8 cellular contexts compared by ENCODE assay signal in genomic region chr16:49859139-49859947, GRCh38. TPM values are rescaled to one million over a fixed set of nuclear protein-coding genes. Genes with fewer than 3 reads are reported as not detected.
DNase-seq lines count a peak whose midpoint lies in the region; ATAC-seq and TF ChIP-seq lines count a peak whose summit lies in the region.

No MANE protein-coding gene starts in this region.

- H3K4me3 Mint-ChIP-seq in CD8-positive, alpha-beta memory T cell: peak overlapping the region; percentile 45 to 75 (median 65)
- H3K4me3 Mint-ChIP-seq in glutamatergic neuron (ENCODE audit: unreplicated experiment): peak overlapping the region; percentile 79

- peak; percentile 59 for TF ChIP-seq POLR2A in ovary (IDR thresholded peaks at IDR 0.05)

- TF ChIP-seq EP300 in ovary (IDR thresholded peaks at IDR 0.05): no peak

- CTCF ChIA-PET in CD8-positive, alpha-beta memory T cell (lab: Charles Lee): no interaction called here

- no peak for ATAC-seq in GM21360 (IDR thresholded peaks at IDR 0.05; ENCODE audit: unreplicated experiment)
- no peak for ATAC-seq in GM21825 (IDR thresholded peaks at IDR 0.05; ENCODE audit: unreplicated experiment)

- H3K4me1 ChIP-seq in CD8-positive, alpha-beta memory T cell (ENCODE audit: insufficient read depth, low read length): no peaks in the 10 kb centered on the region
- H3K4me1 ChIP-seq in SJCRH30: peaks cover 10% of the 10 kb centered on the region
- H3K4me1 ChIP-seq in ovary (ENCODE audit: insufficient read depth): no peaks in the 10 kb centered on the region

- H3K4me3 ChIP-seq in CD8-positive, alpha-beta memory T cell (ENCODE audit: low read length): no peak overlapping the region
- H3K4me3 ChIP-seq in SJCRH30 (peak overlapping the region; percentile 96), ovary (peak overlapping the region; percentile 85)

- DNase-seq in CD8-positive, alpha-beta memory T cell: no peak
- DNase-seq in SJCRH30: peak; percentile 74 to 75
- peak; percentile 45 for DNase-seq in glutamatergic neuron
- peak; percentile 79 to 85 (median 83) for DNase-seq in ovary
- DNase-seq in NCI-H128 (lab: John Stamatoyannopoulos, UW; ENCODE audit: unreplicated experiment): no peak
- no peak for DNase-seq in OCI-M1 (lab: John Stamatoyannopoulos, UW)

- no peaks in the 10 kb centered on the region for H3K9me3 Mint-ChIP-seq in CD8-positive, alpha-beta memory T cell
- peaks cover 10% of the 10 kb centered on the region for H3K9me3 Mint-ChIP-seq in glutamatergic neuron (ENCODE audit: unreplicated experiment)

- H3K27ac Mint-ChIP-seq in CD8-positive, alpha-beta memory T cell: peak overlapping the region in 2 of 8 donors; percentile 10 to 34
- H3K27ac Mint-ChIP-seq in glutamatergic neuron (ENCODE audit: unreplicated experiment): peak overlapping the region; percentile 60

- H3K9me3 ChIP-seq in CD8-positive, alpha-beta memory T cell (ENCODE audit: low read length): no peaks in the 10 kb centered on the region
- H3K9me3 ChIP-seq in SJCRH30 (replicated peaks): no peaks in the 10 kb centered on the region
- H3K9me3 ChIP-seq in ovary: no peaks in the 10 kb centered on the region

- no peak overlapping the region for H3K27ac ChIP-seq in CD8-positive, alpha-beta memory T cell (ENCODE audit: low read depth, low read length)
- H3K27ac ChIP-seq in SJCRH30 (peak overlapping the region; percentile 73), ovary (peak overlapping the region; percentile 94 to 95)

- intact Hi-C loops in ovary (cut with DNase I): loop anchor here in 2 of 4 donors (5.0 to 10.0 kb wide), 5 partner anchors 75 to 367 kb away; no protein-coding TSS in a partner anchor

- H3K36me3 Mint-ChIP-seq in CD8-positive, alpha-beta memory T cell: no peaks in the 10 kb centered on the region
- no peaks in the 10 kb centered on the region for H3K36me3 Mint-ChIP-seq in glutamatergic neuron (ENCODE audit: unreplicated experiment)

- POLR2A ChIA-PET in CD8-positive, alpha-beta memory T cell (lab: Charles Lee): no interaction called here

- H3K27me3 ChIP-seq in CD8-positive, alpha-beta memory T cell (ENCODE audit: insufficient read depth, low read length, poor library complexity, severe bottlenecking): peaks cover 9% of the 10 kb centered on the region
- H3K27me3 ChIP-seq in SJCRH30 (no peaks in the 10 kb centered on the region), ovary (no peaks in the 10 kb centered on the region)

- WGBS in ovary, 3 donors: 2 to 3% (median 2%) methylated on average over 28 of the region's 28 CpGs

- peaks cover 5 to 24% (median 13%) of the 10 kb centered on the region in 3 donors for H3K4me1 Mint-ChIP-seq in CD8-positive, alpha-beta memory T cell
- H3K4me1 Mint-ChIP-seq in glutamatergic neuron (ENCODE audit: low read depth, unreplicated experiment): peaks cover 9% of the 10 kb centered on the region

- no peak for TF ChIP-seq CTCF in glutamatergic neuron (IDR thresholded peaks at IDR 0.05; ENCODE audit: partially characterized antibody, unreplicated experiment)
- TF ChIP-seq CTCF in ovary (IDR thresholded peaks at IDR 0.05): no peak

- peaks cover 23 to 34% of the 10 kb centered on the region in 2 donors for H3K27me3 Mint-ChIP-seq in CD8-positive, alpha-beta memory T cell
- peaks cover 8% of the 10 kb centered on the region for H3K27me3 Mint-ChIP-seq in glutamatergic neuron (ENCODE audit: unreplicated experiment)

- no peaks in the 10 kb centered on the region for H3K36me3 ChIP-seq in CD8-positive, alpha-beta memory T cell (ENCODE audit: insufficient read depth, low read length)
- H3K36me3 ChIP-seq in SJCRH30 (no peaks in the 10 kb centered on the region), ovary (no peaks in the 10 kb centered on the region)

RNA-seq across cellular contexts. Expression of gene ZNF423, which starts 3.4 kb away (rescaled TPM):
- total RNA-seq in CD8-positive, alpha-beta memory T cell: not detected
- not detected for polyA plus RNA-seq in CD8-positive, alpha-beta memory T cell
- 6.7 and 7.9 TPM in 2 replicates for total RNA-seq in SJCRH30 (2014; rRNA removed; shearing (Covaris generic))
- 149 TPM for total RNA-seq in glutamatergic neuron (ENCODE audit: unreplicated experiment)
- total RNA-seq in ovary: 10 to 100 TPM in 5 of 7 donors, 1 to 10 TPM in 2; 3.3 to 40.3 (median 23.2) TPM
- polyA plus RNA-seq in ovary: 1 to 10 TPM; 4.7 to 6.0 TPM

Comparison
In these comparisons a context has a peak if more than half of its experiments do, and no peak if none do; other contexts are left out.
1. DNase-seq: peak in SJCRH30 (2 of 2), glutamatergic neuron (single experiment) and ovary (5 of 5); none in CD8-positive, alpha-beta memory T cell (0 of 5), NCI-H128 (single experiment) and OCI-M1 (single experiment).